ENCODE assay signal across 1 cellular context in the genomic region with DNA sequence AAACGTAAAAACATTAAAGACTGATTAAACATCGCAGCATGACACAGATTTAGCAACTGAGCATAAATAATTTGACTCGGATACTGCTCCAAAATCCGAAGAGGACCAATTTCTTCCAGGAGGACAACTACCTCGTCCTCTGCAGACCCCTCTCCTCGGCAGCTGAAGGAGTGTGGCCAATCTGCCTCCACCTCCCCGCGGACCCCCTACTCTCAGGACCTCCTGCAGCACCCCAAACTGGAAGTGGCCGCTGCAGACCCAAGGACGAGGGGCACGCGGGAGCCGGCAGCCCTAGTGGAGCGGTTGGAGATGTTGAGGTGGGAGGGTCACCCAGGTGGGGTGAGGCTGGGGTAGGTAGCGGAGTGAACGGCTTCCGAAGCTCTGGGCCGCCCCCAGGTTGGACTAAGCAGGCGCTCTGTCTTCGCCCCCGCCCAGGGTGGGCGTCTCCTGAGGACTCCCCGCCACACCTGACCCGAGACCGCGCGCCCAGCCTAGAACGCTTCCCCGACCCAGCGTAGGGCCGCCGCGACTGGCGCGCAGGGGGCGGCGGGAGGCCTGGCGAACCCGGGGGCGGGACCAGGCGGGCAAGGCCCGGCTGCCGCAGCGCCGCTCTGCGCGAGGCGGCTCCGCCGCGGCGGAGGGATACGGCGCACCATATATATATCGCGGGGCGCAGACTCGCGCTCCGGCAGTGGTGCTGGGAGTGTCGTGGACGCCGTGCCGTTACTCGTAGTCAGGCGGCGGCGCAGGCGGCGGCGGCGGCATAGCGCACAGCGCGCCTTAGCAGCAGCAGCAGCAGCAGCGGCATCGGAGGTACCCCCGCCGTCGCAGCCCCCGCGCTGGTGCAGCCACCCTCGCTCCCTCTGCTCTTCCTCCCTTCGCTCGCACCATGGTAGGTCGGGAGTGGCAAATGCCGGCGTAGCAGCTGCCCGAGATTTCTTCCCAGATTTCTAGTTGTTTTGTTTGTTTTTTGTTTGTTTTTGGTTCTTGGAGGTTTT.
TF ChIP-seq lines count a peak whose summit lies in the region.

A gene (plus strand): TSS at position 688 of the 998 bp plus-strand sequence. CDS start 202 bp downstream, at position 890.

TF ChIP-seq in K562, 482 proteins besides CTCF, POLR2A, EP300 and RAD21 (continued from another document and continues in another):
- TF ChIP-seq, protein P1, sequence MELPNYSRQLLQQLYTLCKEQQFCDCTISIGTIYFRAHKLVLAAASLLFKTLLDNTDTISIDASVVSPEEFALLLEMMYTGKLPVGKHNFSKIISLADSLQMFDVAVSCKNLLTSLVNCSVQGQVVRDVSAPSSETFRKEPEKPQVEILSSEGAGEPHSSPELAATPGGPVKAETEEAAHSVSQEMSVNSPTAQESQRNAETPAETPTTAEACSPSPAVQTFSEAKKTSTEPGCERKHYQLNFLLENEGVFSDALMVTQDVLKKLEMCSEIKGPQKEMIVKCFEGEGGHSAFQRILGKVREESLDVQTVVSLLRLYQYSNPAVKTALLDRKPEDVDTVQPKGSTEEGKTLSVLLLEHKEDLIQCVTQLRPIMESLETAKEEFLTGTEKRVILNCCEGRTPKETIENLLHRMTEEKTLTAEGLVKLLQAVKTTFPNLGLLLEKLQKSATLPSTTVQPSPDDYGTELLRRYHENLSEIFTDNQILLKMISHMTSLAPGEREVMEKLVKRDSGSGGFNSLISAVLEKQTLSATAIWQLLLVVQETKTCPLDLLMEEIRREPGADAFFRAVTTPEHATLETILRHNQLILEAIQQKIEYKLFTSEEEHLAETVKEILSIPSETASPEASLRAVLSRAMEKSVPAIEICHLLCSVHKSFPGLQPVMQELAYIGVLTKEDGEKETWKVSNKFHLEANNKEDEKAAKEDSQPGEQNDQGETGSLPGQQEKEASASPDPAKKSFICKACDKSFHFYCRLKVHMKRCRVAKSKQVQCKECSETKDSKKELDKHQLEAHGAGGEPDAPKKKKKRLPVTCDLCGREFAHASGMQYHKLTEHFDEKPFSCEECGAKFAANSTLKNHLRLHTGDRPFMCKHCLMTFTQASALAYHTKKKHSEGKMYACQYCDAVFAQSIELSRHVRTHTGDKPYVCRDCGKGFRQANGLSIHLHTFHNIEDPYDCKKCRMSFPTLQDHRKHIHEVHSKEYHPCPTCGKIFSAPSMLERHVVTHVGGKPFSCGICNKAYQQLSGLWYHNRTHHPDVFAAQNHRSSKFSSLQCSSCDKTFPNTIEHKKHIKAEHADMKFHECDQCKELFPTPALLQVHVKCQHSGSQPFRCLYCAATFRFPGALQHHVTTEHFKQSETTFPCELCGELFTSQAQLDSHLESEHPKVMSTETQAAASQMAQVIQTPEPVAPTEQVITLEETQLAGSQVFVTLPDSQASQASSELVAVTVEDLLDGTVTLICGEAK (IDR thresholded peaks at IDR 0.05), result no peak
- TF ChIP-seq, protein P1 (CRISPR knock-in tag; IDR thresholded peaks at IDR 0.05), result no peak
- TF ChIP-seq, protein P2, sequence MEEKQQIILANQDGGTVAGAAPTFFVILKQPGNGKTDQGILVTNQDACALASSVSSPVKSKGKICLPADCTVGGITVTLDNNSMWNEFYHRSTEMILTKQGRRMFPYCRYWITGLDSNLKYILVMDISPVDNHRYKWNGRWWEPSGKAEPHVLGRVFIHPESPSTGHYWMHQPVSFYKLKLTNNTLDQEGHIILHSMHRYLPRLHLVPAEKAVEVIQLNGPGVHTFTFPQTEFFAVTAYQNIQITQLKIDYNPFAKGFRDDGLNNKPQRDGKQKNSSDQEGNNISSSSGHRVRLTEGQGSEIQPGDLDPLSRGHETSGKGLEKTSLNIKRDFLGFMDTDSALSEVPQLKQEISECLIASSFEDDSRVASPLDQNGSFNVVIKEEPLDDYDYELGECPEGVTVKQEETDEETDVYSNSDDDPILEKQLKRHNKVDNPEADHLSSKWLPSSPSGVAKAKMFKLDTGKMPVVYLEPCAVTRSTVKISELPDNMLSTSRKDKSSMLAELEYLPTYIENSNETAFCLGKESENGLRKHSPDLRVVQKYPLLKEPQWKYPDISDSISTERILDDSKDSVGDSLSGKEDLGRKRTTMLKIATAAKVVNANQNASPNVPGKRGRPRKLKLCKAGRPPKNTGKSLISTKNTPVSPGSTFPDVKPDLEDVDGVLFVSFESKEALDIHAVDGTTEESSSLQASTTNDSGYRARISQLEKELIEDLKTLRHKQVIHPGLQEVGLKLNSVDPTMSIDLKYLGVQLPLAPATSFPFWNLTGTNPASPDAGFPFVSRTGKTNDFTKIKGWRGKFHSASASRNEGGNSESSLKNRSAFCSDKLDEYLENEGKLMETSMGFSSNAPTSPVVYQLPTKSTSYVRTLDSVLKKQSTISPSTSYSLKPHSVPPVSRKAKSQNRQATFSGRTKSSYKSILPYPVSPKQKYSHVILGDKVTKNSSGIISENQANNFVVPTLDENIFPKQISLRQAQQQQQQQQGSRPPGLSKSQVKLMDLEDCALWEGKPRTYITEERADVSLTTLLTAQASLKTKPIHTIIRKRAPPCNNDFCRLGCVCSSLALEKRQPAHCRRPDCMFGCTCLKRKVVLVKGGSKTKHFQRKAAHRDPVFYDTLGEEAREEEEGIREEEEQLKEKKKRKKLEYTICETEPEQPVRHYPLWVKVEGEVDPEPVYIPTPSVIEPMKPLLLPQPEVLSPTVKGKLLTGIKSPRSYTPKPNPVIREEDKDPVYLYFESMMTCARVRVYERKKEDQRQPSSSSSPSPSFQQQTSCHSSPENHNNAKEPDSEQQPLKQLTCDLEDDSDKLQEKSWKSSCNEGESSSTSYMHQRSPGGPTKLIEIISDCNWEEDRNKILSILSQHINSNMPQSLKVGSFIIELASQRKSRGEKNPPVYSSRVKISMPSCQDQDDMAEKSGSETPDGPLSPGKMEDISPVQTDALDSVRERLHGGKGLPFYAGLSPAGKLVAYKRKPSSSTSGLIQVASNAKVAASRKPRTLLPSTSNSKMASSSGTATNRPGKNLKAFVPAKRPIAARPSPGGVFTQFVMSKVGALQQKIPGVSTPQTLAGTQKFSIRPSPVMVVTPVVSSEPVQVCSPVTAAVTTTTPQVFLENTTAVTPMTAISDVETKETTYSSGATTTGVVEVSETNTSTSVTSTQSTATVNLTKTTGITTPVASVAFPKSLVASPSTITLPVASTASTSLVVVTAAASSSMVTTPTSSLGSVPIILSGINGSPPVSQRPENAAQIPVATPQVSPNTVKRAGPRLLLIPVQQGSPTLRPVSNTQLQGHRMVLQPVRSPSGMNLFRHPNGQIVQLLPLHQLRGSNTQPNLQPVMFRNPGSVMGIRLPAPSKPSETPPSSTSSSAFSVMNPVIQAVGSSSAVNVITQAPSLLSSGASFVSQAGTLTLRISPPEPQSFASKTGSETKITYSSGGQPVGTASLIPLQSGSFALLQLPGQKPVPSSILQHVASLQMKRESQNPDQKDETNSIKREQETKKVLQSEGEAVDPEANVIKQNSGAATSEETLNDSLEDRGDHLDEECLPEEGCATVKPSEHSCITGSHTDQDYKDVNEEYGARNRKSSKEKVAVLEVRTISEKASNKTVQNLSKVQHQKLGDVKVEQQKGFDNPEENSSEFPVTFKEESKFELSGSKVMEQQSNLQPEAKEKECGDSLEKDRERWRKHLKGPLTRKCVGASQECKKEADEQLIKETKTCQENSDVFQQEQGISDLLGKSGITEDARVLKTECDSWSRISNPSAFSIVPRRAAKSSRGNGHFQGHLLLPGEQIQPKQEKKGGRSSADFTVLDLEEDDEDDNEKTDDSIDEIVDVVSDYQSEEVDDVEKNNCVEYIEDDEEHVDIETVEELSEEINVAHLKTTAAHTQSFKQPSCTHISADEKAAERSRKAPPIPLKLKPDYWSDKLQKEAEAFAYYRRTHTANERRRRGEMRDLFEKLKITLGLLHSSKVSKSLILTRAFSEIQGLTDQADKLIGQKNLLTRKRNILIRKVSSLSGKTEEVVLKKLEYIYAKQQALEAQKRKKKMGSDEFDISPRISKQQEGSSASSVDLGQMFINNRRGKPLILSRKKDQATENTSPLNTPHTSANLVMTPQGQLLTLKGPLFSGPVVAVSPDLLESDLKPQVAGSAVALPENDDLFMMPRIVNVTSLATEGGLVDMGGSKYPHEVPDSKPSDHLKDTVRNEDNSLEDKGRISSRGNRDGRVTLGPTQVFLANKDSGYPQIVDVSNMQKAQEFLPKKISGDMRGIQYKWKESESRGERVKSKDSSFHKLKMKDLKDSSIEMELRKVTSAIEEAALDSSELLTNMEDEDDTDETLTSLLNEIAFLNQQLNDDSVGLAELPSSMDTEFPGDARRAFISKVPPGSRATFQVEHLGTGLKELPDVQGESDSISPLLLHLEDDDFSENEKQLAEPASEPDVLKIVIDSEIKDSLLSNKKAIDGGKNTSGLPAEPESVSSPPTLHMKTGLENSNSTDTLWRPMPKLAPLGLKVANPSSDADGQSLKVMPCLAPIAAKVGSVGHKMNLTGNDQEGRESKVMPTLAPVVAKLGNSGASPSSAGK (IDR thresholded peaks at IDR 0.05), result peak; percentile 34; the same call in 1 of the 2 replicates
- TF ChIP-seq MYNN (IDR thresholded peaks at IDR 0.05) (no peak), MYNN (CRISPR knock-in tag; IDR thresholded peaks at IDR 0.05) (no peak), JUNB (CRISPR knock-in tag; conservative IDR thresholded peaks at IDR 0.05) (no peak), NFATC3 (IDR thresholded peaks at IDR 0.05) (no peak), ARID1B (IDR thresholded peaks at IDR 0.05) (no peak)
- TF ChIP-seq, protein P3, sequence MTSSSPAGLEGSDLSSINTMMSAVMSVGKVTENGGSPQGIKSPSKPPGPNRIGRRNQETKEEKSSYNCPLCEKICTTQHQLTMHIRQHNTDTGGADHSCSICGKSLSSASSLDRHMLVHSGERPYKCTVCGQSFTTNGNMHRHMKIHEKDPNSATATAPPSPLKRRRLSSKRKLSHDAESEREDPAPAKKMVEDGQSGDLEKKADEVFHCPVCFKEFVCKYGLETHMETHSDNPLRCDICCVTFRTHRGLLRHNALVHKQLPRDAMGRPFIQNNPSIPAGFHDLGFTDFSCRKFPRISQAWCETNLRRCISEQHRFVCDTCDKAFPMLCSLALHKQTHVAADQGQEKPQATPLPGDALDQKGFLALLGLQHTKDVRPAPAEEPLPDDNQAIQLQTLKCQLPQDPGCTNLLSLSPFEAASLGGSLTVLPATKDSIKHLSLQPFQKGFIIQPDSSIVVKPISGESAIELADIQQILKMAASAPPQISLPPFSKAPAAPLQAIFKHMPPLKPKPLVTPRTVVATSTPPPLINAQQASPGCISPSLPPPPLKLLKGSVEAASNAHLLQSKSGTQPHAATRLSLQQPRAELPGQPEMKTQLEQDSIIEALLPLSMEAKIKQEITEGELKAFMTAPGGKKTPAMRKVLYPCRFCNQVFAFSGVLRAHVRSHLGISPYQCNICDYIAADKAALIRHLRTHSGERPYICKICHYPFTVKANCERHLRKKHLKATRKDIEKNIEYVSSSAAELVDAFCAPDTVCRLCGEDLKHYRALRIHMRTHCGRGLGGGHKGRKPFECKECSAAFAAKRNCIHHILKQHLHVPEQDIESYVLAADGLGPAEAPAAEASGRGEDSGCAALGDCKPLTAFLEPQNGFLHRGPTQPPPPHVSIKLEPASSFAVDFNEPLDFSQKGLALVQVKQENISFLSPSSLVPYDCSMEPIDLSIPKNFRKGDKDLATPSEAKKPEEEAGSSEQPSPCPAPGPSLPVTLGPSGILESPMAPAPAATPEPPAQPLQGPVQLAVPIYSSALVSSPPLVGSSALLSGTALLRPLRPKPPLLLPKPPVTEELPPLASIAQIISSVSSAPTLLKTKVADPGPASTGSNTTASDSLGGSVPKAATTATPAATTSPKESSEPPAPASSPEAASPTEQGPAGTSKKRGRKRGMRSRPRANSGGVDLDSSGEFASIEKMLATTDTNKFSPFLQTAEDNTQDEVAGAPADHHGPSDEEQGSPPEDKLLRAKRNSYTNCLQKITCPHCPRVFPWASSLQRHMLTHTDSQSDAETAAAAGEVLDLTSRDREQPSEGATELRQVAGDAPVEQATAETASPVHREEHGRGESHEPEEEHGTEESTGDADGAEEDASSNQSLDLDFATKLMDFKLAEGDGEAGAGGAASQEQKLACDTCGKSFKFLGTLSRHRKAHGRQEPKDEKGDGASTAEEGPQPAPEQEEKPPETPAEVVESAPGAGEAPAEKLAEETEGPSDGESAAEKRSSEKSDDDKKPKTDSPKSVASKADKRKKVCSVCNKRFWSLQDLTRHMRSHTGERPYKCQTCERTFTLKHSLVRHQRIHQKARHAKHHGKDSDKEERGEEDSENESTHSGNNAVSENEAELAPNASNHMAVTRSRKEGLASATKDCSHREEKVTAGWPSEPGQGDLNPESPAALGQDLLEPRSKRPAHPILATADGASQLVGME (CRISPR knock-in tag; IDR thresholded peaks at IDR 0.05), result no peak
- TF ChIP-seq, protein P4, sequence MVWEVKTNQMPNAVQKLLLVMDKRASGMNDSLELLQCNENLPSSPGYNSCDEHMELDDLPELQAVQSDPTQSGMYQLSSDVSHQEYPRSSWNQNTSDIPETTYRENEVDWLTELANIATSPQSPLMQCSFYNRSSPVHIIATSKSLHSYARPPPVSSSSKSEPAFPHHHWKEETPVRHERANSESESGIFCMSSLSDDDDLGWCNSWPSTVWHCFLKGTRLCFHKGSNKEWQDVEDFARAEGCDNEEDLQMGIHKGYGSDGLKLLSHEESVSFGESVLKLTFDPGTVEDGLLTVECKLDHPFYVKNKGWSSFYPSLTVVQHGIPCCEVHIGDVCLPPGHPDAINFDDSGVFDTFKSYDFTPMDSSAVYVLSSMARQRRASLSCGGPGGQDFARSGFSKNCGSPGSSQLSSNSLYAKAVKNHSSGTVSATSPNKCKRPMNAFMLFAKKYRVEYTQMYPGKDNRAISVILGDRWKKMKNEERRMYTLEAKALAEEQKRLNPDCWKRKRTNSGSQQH (CRISPR knock-in tag; IDR thresholded peaks at IDR 0.05), result no peak
- TF ChIP-seq, protein P5, sequence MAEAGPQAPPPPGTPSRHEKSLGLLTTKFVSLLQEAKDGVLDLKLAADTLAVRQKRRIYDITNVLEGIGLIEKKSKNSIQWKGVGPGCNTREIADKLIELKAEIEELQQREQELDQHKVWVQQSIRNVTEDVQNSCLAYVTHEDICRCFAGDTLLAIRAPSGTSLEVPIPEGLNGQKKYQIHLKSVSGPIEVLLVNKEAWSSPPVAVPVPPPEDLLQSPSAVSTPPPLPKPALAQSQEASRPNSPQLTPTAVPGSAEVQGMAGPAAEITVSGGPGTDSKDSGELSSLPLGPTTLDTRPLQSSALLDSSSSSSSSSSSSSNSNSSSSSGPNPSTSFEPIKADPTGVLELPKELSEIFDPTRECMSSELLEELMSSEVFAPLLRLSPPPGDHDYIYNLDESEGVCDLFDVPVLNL (CRISPR knock-in tag; IDR thresholded peaks at IDR 0.05; ENCODE audit: low read depth), result 0 out of 2 replicates have a peak, but pooled peaks have one; percentile 33
